33 cellular contexts compared by ENCODE assay signal in genomic region chr2:61675204-61675603, GRCh38.
"Had no signal": no experiment of that assay in that cellular context is flagged by ENCODE, and none has a peak within 500 bp of the region (broad histone marks: within the 10 kb centered on the region; RNA-seq: fewer than 3 reads in every experiment).

No MANE protein-coding gene starts in this region.

- H3K4me1 ChIP-seq: ascending aorta, breast epithelium had no signal

- FAIRE-seq: astrocyte, bronchial epithelial cell, colon had no signal

- ATAC-seq: activated naive CD4-positive, alpha-beta T cell treated with anti-CD3 and anti-CD28 coated beads, Interleukin-2, amount 50 U/mL, for 72 hours; activated naive CD8-positive, alpha-beta T cell treated with anti-CD3 and anti-CD28 coated beads, Interleukin-2, amount 50 U/mL, for 24 hours; activated T-cell treated with anti-CD3 and anti-CD28 coated beads, Interleukin-2, amount 50 U/mL, for 4 hours; activated T-cell treated with anti-CD3 and anti-CD28 coated beads, Interleukin-2, amount 50 U/mL, for 72 hours; activated T-helper 17 cell treated with anti-CD3 and anti-CD28 coated beads, Interleukin-2, amount 50 U/mL, for 72 hours; body of pancreas had no signal

- H3K27me3 ChIP-seq: adrenal gland, ascending aorta, body of pancreas, brain microvascular endothelial cell, breast epithelium, cardiac muscle cell had no signal

- H3K9me3 ChIP-seq: ascending aorta had no signal

- H3K4me3 ChIP-seq: adrenal gland, ascending aorta, body of pancreas, breast epithelium, cardiac muscle cell had no signal

- DNase-seq: activated effector memory CD4-positive, alpha-beta T cell treated with anti-CD3 and anti-CD28 coated beads, Interleukin-2, amount 50 U/mL, for 16 hours; activated effector memory CD4-positive, alpha-beta T cell treated with Interleukin-2 at 50 U/mL for 16 hours; activated gamma-delta T cell; activated gamma-delta T cell treated with Interleukin-2 at 50 U/mL for 16 hours; activated naive CD4-positive, alpha-beta T cell; activated naive CD4-positive, alpha-beta T cell treated with anti-CD3 and anti-CD28 coated beads for 36 hours; activated naive CD4-positive, alpha-beta T cell treated with anti-CD3 and anti-CD28 coated beads, Interleukin-2, amount 10 ng/mL, durations not matched to agents 7 days and 5 days; activated naive CD4-positive, alpha-beta T cell treated with anti-CD3 and anti-CD28 coated beads, Interleukin-2, amount 50 U/mL, for 16 hours; activated naive CD4-positive, alpha-beta T cell treated with Interleukin-2 at 50 U/mL for 16 hours; activated naive CD8-positive, alpha-beta T cell treated with anti-CD3 and anti-CD28 coated beads for 36 hours; activated naive CD8-positive, alpha-beta T cell treated with anti-CD3 and anti-CD28 coated beads, Interleukin-2, amount 10 ng/mL, durations not matched to agents 7 days and 5 days; activated naive CD8-positive, alpha-beta T cell treated with anti-CD3 and anti-CD28 coated beads, Interleukin-2, amount 50 U/mL, for 24 hours; activated T-cell treated with anti-CD3 and anti-CD28 coated beads, Interleukin-2, amount 50 U/mL, for 4 hours; activated T-cell treated with anti-CD3 and anti-CD28 coated beads, Interleukin-2, amount 50 U/mL, for 48 hours; activated T-cell treated with anti-CD3 and anti-CD28 coated beads, Interleukin-2, amount 50 U/mL, for 72 hours; adrenal gland; amniotic stem cell; amygdala; anterior cingulate cortex; aorta; body of pancreas; brain microvascular endothelial cell; caudate nucleus; central memory CD4-positive, alpha-beta T cell; cerebellar nuclear complex had no signal

- H3K27ac ChIP-seq: adrenal gland, ascending aorta, body of pancreas, brain microvascular endothelial cell, breast epithelium, cardiac muscle cell had no signal

- H3K36me3 ChIP-seq: adrenal gland, ascending aorta, brain microvascular endothelial cell, breast epithelium, cardiac muscle cell had no signal
